Comparison of ENCODE assay signal across 1 cellular context in genomic region chr1:94865369-94865768, GRCh38.
TF ChIP-seq lines count a peak whose summit lies in the region.

No MANE protein-coding gene starts in this region.

TF ChIP-seq in endothelial cell of umbilical vein, 7 proteins besides CTCF, POLR2A, EP300 and RAD21:
- no peak for TF ChIP-seq MAX (IDR thresholded peaks at IDR 0.05; ENCODE audit: insufficient read depth, insufficient read length)
- no peak for TF ChIP-seq GATA2 (IDR thresholded peaks at IDR 0.05; ENCODE audit: insufficient read depth, insufficient read length, low read depth, low read length)
- no peak for TF ChIP-seq MYC (IDR thresholded peaks at IDR 0.05; ENCODE audit: low read depth, low read length)
- no peak for TF ChIP-seq POLR2AphosphoS5 (IDR thresholded peaks at IDR 0.05; ENCODE audit: insufficient read depth, low read depth, low read length)
- TF ChIP-seq FOS (IDR thresholded peaks at IDR 0.05; ENCODE audit: borderline replicate concordance, insufficient read depth, low read length), result no peak
- TF ChIP-seq JUN (IDR thresholded peaks at IDR 0.05; ENCODE audit: borderline replicate concordance, insufficient read depth, insufficient read length, low read depth), result no peak
- TF ChIP-seq EZH2 (IDR thresholded peaks at IDR 0.05; ENCODE audit: borderline replicate concordance, low read depth, low read length, severe bottlenecking), result no peak
